8 cellular contexts compared by ENCODE assay signal in genomic region chr18:48781041-48781989, GRCh38.
DNase-seq lines count a peak whose midpoint lies in the region; ATAC-seq and TF ChIP-seq lines count a peak whose summit lies in the region.

No MANE protein-coding gene starts in this region.

- no peaks in the 10 kb centered on the region for H3K9me3 Mint-ChIP-seq in activated T-helper 2 cell treated with anti-CD3 and anti-CD28 coated beads, Interferon-gamma antibody, Interleukin-2, Interleukin-4, amounts not matched to agents 10 μg/mL and 5 μg/mL and 100 μg/mL, durations not matched to agents 14 hours and 24 hours and 36 hours

- ATAC-seq in HG03571 (IDR thresholded peaks at IDR 0.05; ENCODE audit: unreplicated experiment), result no peak

- peak overlapping the region; percentile 68 for H3K4me2 ChIP-seq in hepatocyte

- H3K4me3 ChIP-seq in GM12865 (ENCODE audit: low read depth, low read length) (no peak overlapping the region), hepatocyte (no peak overlapping the region)

- H2AFZ ChIP-seq in hepatocyte, result no peak overlapping the region

- no peak overlapping the region for H3K27ac Mint-ChIP-seq in activated T-helper 2 cell treated with anti-CD3 and anti-CD28 coated beads, Interferon-gamma antibody, Interleukin-2, Interleukin-4, amounts not matched to agents 10 μg/mL and 5 μg/mL and 100 μg/mL, durations not matched to agents 14 hours and 24 hours and 36 hours

- H3K9me2 ChIP-seq in hepatocyte (replicated peaks; ENCODE audit: insufficient read depth), result no peaks in the 10 kb centered on the region

- WGBS in hepatocyte (ENCODE audit: low lambda C conversion rate, missing lambda C conversion rate), result 12% methylated on average over 24 of the region's 29 CpGs

- H3K27me3 Mint-ChIP-seq in activated T-helper 2 cell treated with anti-CD3 and anti-CD28 coated beads, Interferon-gamma antibody, Interleukin-2, Interleukin-4, amounts not matched to agents 10 μg/mL and 5 μg/mL and 100 μg/mL, durations not matched to agents 14 hours and 24 hours and 36 hours (ENCODE audit: low read depth), result no peaks in the 10 kb centered on the region

- H3K36me3 Mint-ChIP-seq in activated T-helper 2 cell treated with anti-CD3 and anti-CD28 coated beads, Interferon-gamma antibody, Interleukin-2, Interleukin-4, amounts not matched to agents 10 μg/mL and 5 μg/mL and 100 μg/mL, durations not matched to agents 14 hours and 24 hours and 36 hours (ENCODE audit: low read depth), result no peaks in the 10 kb centered on the region

- H3K4me3 Mint-ChIP-seq in activated T-helper 2 cell treated with anti-CD3 and anti-CD28 coated beads, Interferon-gamma antibody, Interleukin-2, Interleukin-4, amounts not matched to agents 10 μg/mL and 5 μg/mL and 100 μg/mL, durations not matched to agents 14 hours and 24 hours and 36 hours (ENCODE audit: low read depth), result no peak overlapping the region

- H4K20me1 ChIP-seq in hepatocyte (ENCODE audit: insufficient read depth, poor library complexity, severe bottlenecking), result no peaks in the 10 kb centered on the region

- DNase-seq in GM12865 (ENCODE audit: low read depth) (peak; percentile 24), amygdala (lab: John Stamatoyannopoulos, UW) (peak in 55 of 56 donors; percentile 20 to 88 (median 70)), hepatocyte (ENCODE audit: low spot score) (peak; percentile 92), retina (peak; percentile 84), NCI-H524 (lab: John Stamatoyannopoulos, UW) (no peak), NCI-H187 treated with DMSO at 0.1 percent for 48 hours (lab: John Stamatoyannopoulos, UW) (no peak)
- no peak for DNase-seq in activated T-helper 2 cell treated with anti-CD3 and anti-CD28 coated beads, Interferon-gamma antibody, Interleukin-2, Interleukin-4, amounts not matched to agents 10 μg/mL and 5 μg/mL and 100 μg/mL, durations not matched to agents 14 hours and 24 hours and 36 hours (ENCODE audit: low spot score)

- intact Hi-C loops in activated T-helper 2 cell treated with anti-CD3 and anti-CD28 coated beads, Interferon-gamma antibody, Interleukin-2, Interleukin-4, amounts not matched to agents 10 μg/mL and 5 μg/mL and 100 μg/mL, durations not matched to agents 14 hours and 24 hours and 36 hours (cut with micrococcal nuclease), result no loop called here

- H3K27ac ChIP-seq in hepatocyte, result peak overlapping the region; percentile 99

- TF ChIP-seq CTCF in GM12865 (IDR thresholded peaks at IDR 0.05; ENCODE audit: insufficient read depth, low read depth, low read length, missing control alignments) (no peak), hepatocyte (IDR thresholded peaks at IDR 0.05; ENCODE audit: poor library complexity) (no peak)

- H3K9me3 ChIP-seq in hepatocyte (ENCODE audit: low read depth), result no peaks in the 10 kb centered on the region

- peaks cover 13% of the 10 kb centered on the region for H3K4me1 Mint-ChIP-seq in activated T-helper 2 cell treated with anti-CD3 and anti-CD28 coated beads, Interferon-gamma antibody, Interleukin-2, Interleukin-4, amounts not matched to agents 10 μg/mL and 5 μg/mL and 100 μg/mL, durations not matched to agents 14 hours and 24 hours and 36 hours (ENCODE audit: low read depth)

- no peaks in the 10 kb centered on the region for H3K27me3 ChIP-seq in hepatocyte

- H3K79me2 ChIP-seq in hepatocyte, result peaks cover 21% of the 10 kb centered on the region

- no peaks in the 10 kb centered on the region for H3K36me3 ChIP-seq in hepatocyte (replicated peaks; ENCODE audit: insufficient read depth, low read depth)

- peaks cover 76% of the 10 kb centered on the region for H3K4me1 ChIP-seq in hepatocyte (ENCODE audit: insufficient read depth)

Comparison
In these comparisons a context has a peak if more than half of its experiments do, and no peak if none do; other contexts are left out.
1. DNase-seq: peak in GM12865 (single experiment), amygdala (55 of 56), hepatocyte (single experiment) and retina (single experiment); none in NCI-H524 (0 of 2), NCI-H187 treated with DMSO at 0.1 percent for 48 hours (single experiment) and activated T-helper 2 cell treated with anti-CD3 and anti-CD28 coated beads, Interferon-gamma antibody, Interleukin-2, Interleukin-4, amounts not matched to agents 10 μg/mL and 5 μg/mL and 100 μg/mL, durations not matched to agents 14 hours and 24 hours and 36 hours (single experiment).